Comparison of ENCODE assay signal across 9 cellular contexts in genomic region chr13:75760182-75760981, GRCh38.
DNase-seq lines count a peak whose midpoint lies in the region; ATAC-seq and TF ChIP-seq lines count a peak whose summit lies in the region.
"Had no signal": no experiment of that assay in that cellular context is flagged by ENCODE, and none has a peak within 500 bp of the region (broad histone marks: within the 10 kb centered on the region; RNA-seq: fewer than 3 reads in every experiment).

No MANE protein-coding gene starts in this region.

- TF ChIP-seq CTCF in dorsolateral prefrontal cortex (IDR thresholded peaks at IDR 0.05 in 54 of 56, conservative IDR thresholded peaks at IDR 0.05 in 2 of 56; ENCODE audit: low read depth in 1 of 56, partially characterized antibody in 56 of 56), result no peak

- DNase-seq in T-helper 1 cell, result no peak
- DNase-seq in NCI-H526 (lab: John Stamatoyannopoulos, UW), result peak; percentile 48 to 74
- peak in 1 of 10 donors; percentile 20 for DNase-seq in dorsolateral prefrontal cortex
- peak in 6 of 10 donors; percentile 9 to 51 (median 24) for DNase-seq in naive thymus-derived CD8-positive, alpha-beta T cell
- DNase-seq in UCSD-AML1 (lab: John Stamatoyannopoulos, UW; ENCODE audit: unreplicated experiment), result no peak
- no peak for DNase-seq in NCI-H1930 (lab: John Stamatoyannopoulos, UW)

- H3K27ac Mint-ChIP-seq in T-helper 1 cell treated with Interleukin-12 subunit alpha and Interleukin-12 subunit beta and Interleukin-4 antibody, amounts not matched to agents 30 μg/mL and 1 μg/mL, for 36 hours, result peak overlapping the region; percentile 77
- peak overlapping the region; percentile 60 to 99 (median 95) for H3K27ac Mint-ChIP-seq in naive thymus-derived CD8-positive, alpha-beta T cell

- H3K4me3 ChIP-seq in dorsolateral prefrontal cortex, result peak overlapping the region in 54 of 59 donors; percentile 8 to 61 (median 40)
- H3K4me3 ChIP-seq: BLaER1 had no signal

- peak overlapping the region; percentile 76 for H3K4me3 Mint-ChIP-seq in T-helper 1 cell treated with Interleukin-12 subunit alpha and Interleukin-12 subunit beta and Interleukin-4 antibody, amounts not matched to agents 30 μg/mL and 1 μg/mL, for 36 hours
- peak overlapping the region; percentile 83 to 92 (median 88) for H3K4me3 Mint-ChIP-seq in naive thymus-derived CD8-positive, alpha-beta T cell

- peak; percentile 46 for ATAC-seq in HG02938 (IDR thresholded peaks at IDR 0.05; ENCODE audit: unreplicated experiment)
- peak; percentile 70 to 79 for ATAC-seq in naive thymus-derived CD8-positive, alpha-beta T cell

- peaks cover 35% of the 10 kb centered on the region for H3K4me1 Mint-ChIP-seq in T-helper 1 cell treated with Interleukin-12 subunit alpha and Interleukin-12 subunit beta and Interleukin-4 antibody, amounts not matched to agents 30 μg/mL and 1 μg/mL, for 36 hours (ENCODE audit: low read depth)
- H3K4me1 Mint-ChIP-seq in naive thymus-derived CD8-positive, alpha-beta T cell, result peaks cover 33 to 85% (median 57%) of the 10 kb centered on the region in 4 donors

- H3K9me3 Mint-ChIP-seq in T-helper 1 cell treated with Interleukin-12 subunit alpha and Interleukin-12 subunit beta and Interleukin-4 antibody, amounts not matched to agents 30 μg/mL and 1 μg/mL, for 36 hours, result peaks cover 5% of the 10 kb centered on the region
- no peaks in the 10 kb centered on the region for H3K9me3 Mint-ChIP-seq in naive thymus-derived CD8-positive, alpha-beta T cell

- no peaks in the 10 kb centered on the region for H3K27me3 Mint-ChIP-seq in T-helper 1 cell treated with Interleukin-12 subunit alpha and Interleukin-12 subunit beta and Interleukin-4 antibody, amounts not matched to agents 30 μg/mL and 1 μg/mL, for 36 hours (ENCODE audit: low read depth)
- H3K27me3 Mint-ChIP-seq in naive thymus-derived CD8-positive, alpha-beta T cell, result no peaks in the 10 kb centered on the region

- intact Hi-C loops in dorsolateral prefrontal cortex (cut with DNase I), result loop anchor here in 1 of 2 donors (2.0 kb wide), 1 partner anchor 44 kb away; no protein-coding TSS in a partner anchor

- peaks cover 8% of the 10 kb centered on the region for H3K36me3 Mint-ChIP-seq in T-helper 1 cell treated with Interleukin-12 subunit alpha and Interleukin-12 subunit beta and Interleukin-4 antibody, amounts not matched to agents 30 μg/mL and 1 μg/mL, for 36 hours (ENCODE audit: low read depth)
- H3K36me3 Mint-ChIP-seq in naive thymus-derived CD8-positive, alpha-beta T cell, result peaks cover 0 to 2% (median 0%) of the 10 kb centered on the region in 3 donors

- no peaks in the 10 kb centered on the region for H3K27me3 ChIP-seq in dorsolateral prefrontal cortex
- H3K27me3 ChIP-seq: BLaER1 had no signal

- peak overlapping the region in 37 of 59 donors; percentile 1 to 70 (median 46) for H3K27ac ChIP-seq in dorsolateral prefrontal cortex
- H3K27ac ChIP-seq: BLaER1 had no signal

- POLR2A ChIA-PET in naive thymus-derived CD8-positive, alpha-beta T cell (lab: Charles Lee), result interaction anchor here (0.6 to 5.6 kb wide), 7 partner anchors 9 to 1266 kb away, joined by 3 to 39 read pairs (median 8); partner anchors contain the start of genes CLN5 and FBXL3

Comparison
In these comparisons a context has a peak if more than half of its experiments do, and no peak if none do; other contexts are left out.
1. DNase-seq: peak in NCI-H526 (2 of 2) and naive thymus-derived CD8-positive, alpha-beta T cell (6 of 10); none in T-helper 1 cell (0 of 5), UCSD-AML1 (single experiment) and NCI-H1930 (0 of 2).